10 cellular contexts compared by ENCODE assay signal in the genomic region with DNA sequence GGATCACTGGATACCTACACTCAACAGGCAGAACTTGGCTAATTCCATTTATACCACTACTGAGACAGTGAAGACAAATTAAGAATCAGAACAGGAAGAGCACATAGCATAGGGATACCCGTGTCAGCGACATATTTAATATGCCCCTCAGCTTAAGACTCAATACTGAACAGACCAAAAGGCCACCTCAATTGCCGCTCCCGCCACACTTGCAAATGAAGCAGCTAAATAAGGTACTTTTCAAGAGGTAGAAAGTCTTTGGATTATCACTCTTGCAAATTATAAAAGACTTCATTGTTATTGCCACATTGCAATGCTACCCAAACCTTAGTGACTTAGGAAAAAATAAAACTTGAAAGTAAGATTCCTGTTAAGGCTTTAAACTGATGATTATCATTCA. TPM values are rescaled to one million over a fixed set of nuclear protein-coding genes. Genes with fewer than 3 reads are reported as not detected.
DNase-seq lines count a peak whose midpoint lies in the region; ATAC-seq and TF ChIP-seq lines count a peak whose summit lies in the region.
"Had no signal": no experiment of that assay in that cellular context is flagged by ENCODE, and none has a peak within 500 bp of the region (broad histone marks: within the 10 kb centered on the region; RNA-seq: fewer than 3 reads in every experiment).

No MANE protein-coding gene starts in this region.

- peaks cover 37% of the 10 kb centered on the region for H3K36me3 Mint-ChIP-seq in progenitor cell of endocrine pancreas (ENCODE audit: insufficient read depth)

- peak overlapping the region; percentile 92 for H3K27ac Mint-ChIP-seq in progenitor cell of endocrine pancreas

- H3K4me3 Mint-ChIP-seq in progenitor cell of endocrine pancreas (ENCODE audit: low read depth): peak overlapping the region; percentile 99

- POLR2A ChIA-PET in PC-9 (lab: Charles Lee; ENCODE audit: unreplicated experiment): no interaction called here

- H3K27me3 Mint-ChIP-seq in progenitor cell of endocrine pancreas: no peaks in the 10 kb centered on the region

- H3K4me2 ChIP-seq in DND-41 (ENCODE audit: insufficient read depth, low read length) (peak overlapping the region; percentile 95), PC-9 (peak overlapping the region; percentile 97)

- H3K4me1 Mint-ChIP-seq in progenitor cell of endocrine pancreas (ENCODE audit: low read depth): peaks cover 26% of the 10 kb centered on the region

- H3K9me2 ChIP-seq in PC-9 (ENCODE audit: insufficient read depth): no peaks in the 10 kb centered on the region

- H3K27ac ChIP-seq in DND-41 (ENCODE audit: low read length) (no peak overlapping the region), PC-9 (peak overlapping the region; percentile 4; the same call in 1 of the 2 replicates), caudate nucleus (ENCODE audit: low read depth, low read length) (no peak overlapping the region)

- H3K27me3 ChIP-seq in DND-41 (ENCODE audit: insufficient read depth, low read length, poor library complexity): no peaks in the 10 kb centered on the region
- no peaks in the 10 kb centered on the region for H3K27me3 ChIP-seq in PC-9 (ENCODE audit: insufficient read depth, low read depth)
- H3K27me3 ChIP-seq: testis had no signal

- peaks cover 77% of the 10 kb centered on the region for H3K36me3 ChIP-seq in DND-41 (ENCODE audit: insufficient read depth, low read length)
- H3K36me3 ChIP-seq in PC-9 (ENCODE audit: low read depth): peaks cover 67% of the 10 kb centered on the region

- H3F3A ChIP-seq in PC-9 (ENCODE audit: insufficient read depth, low read depth): peaks cover 45% of the 10 kb centered on the region

- no peaks in the 10 kb centered on the region for H3K9me3 Mint-ChIP-seq in progenitor cell of endocrine pancreas (ENCODE audit: low read depth)

- H3K9me3 ChIP-seq in DND-41 (ENCODE audit: insufficient read depth, low read length, severe bottlenecking) (no peaks in the 10 kb centered on the region), PC-9 (ENCODE audit: insufficient read depth, low read depth) (no peaks in the 10 kb centered on the region)
- H3K9me3 ChIP-seq: testis had no signal

- no TSS peak for BruUV-seq in PC-9 (replicated peaks; lab: Mats Ljungman, UMichigan)

- H4K20me1 ChIP-seq in DND-41 (ENCODE audit: insufficient read depth, low read length): peaks cover 63% of the 10 kb centered on the region
- H4K20me1 ChIP-seq in PC-9 (ENCODE audit: insufficient read depth): peaks cover 73% of the 10 kb centered on the region

- intact Hi-C loops in PC-9 (cut with micrococcal nuclease; ENCODE audit: unreplicated experiment): loop anchor here (10.0 kb wide), 3 partner anchors 152 to 448 kb away; partner anchors contain the start of genes CBY1, FAM227A, GTPBP1 and JOSD1

- H3K4me3 ChIP-seq in DND-41 (ENCODE audit: low read depth in 1 of 2, low read length in 2 of 2) (peak overlapping the region in 1 of 2 experiments; percentile 75; a peak in 1 of 4 replicates), PC-9 (peak overlapping the region; percentile 99), epithelial cell of esophagus (ENCODE audit: low read length) (peak overlapping the region; percentile 83)
- H3K4me3 ChIP-seq: testis had no signal

- H3K79me2 ChIP-seq in DND-41 (ENCODE audit: insufficient read depth, low read length) (peaks cover 84% of the 10 kb centered on the region), PC-9 (ENCODE audit: low read depth) (peaks cover 80% of the 10 kb centered on the region)

- CTCF ChIA-PET in PC-9 (lab: Charles Lee): no interaction called here

- no peak overlapping the region for H3K9ac ChIP-seq in DND-41 (ENCODE audit: low read depth, low read length)

- H2AFZ ChIP-seq in DND-41 (ENCODE audit: low read depth, low read length): no peak overlapping the region
- H2AFZ ChIP-seq in PC-9: no peak overlapping the region

- DNase-seq in DND-41 (no peak), PC-9 (peak in 1 of 2 experiments; percentile 28), epithelial cell of esophagus (ENCODE audit: low read depth) (no peak), progenitor cell of endocrine pancreas (ENCODE audit: low spot score, unreplicated experiment) (no peak), caudate nucleus (lab: John Stamatoyannopoulos, UW) (no peak), amniotic stem cell (lab: John Stamatoyannopoulos, UW) (no peak), medulla oblongata (ENCODE audit: extremely low spot score) (no peak), COR-L47 (lab: John Stamatoyannopoulos, UW) (no peak)
- DNase-seq: midbrain, testis had no signal

- no peak for ATAC-seq in DND-41 (ENCODE audit: insufficient read depth, low read depth)

- peaks cover 60% of the 10 kb centered on the region for H3K4me1 ChIP-seq in DND-41 (ENCODE audit: insufficient read depth, low read length)
- H3K4me1 ChIP-seq in PC-9 (replicated peaks; ENCODE audit: insufficient read depth): peaks cover 32% of the 10 kb centered on the region

- no peak for TF ChIP-seq CTCF in DND-41 (IDR thresholded peaks at IDR 0.05; ENCODE audit: borderline replicate concordance, extremely low read depth, low read length, poor library complexity, severe bottlenecking)
- TF ChIP-seq CTCF in PC-9 (conservative IDR thresholded peaks at IDR 0.05): no peak
- no peak for TF ChIP-seq CTCF in epithelial cell of esophagus (IDR thresholded peaks at IDR 0.05; ENCODE audit: insufficient read depth, low read depth, low read length, missing control alignments)
- TF ChIP-seq CTCF in progenitor cell of endocrine pancreas (IDR thresholded peaks at IDR 0.05; ENCODE audit: unreplicated experiment): no peak

RNA-seq across cellular contexts. Expression of gene DDX17, which starts 3.1 kb away (rescaled TPM):
- 511 and 648 TPM in 2 replicates for total RNA-seq in PC-9 (2021)
- total RNA-seq in progenitor cell of endocrine pancreas: 625 and 651 TPM in 2 replicates

RNA-seq across cellular contexts. Expression of gene KDELR3, which starts 35.1 kb away (rescaled TPM):
- total RNA-seq in PC-9 (2021) (15.5 and 18.9 TPM in 2 replicates), progenitor cell of endocrine pancreas (5.7 and 6.3 TPM in 2 replicates)

RNA-seq across cellular contexts. Expression of gene KCNJ4, which starts 48.0 kb away (rescaled TPM):
- total RNA-seq in PC-9 (2021) (0.18 and 0.22 TPM in 2 replicates), progenitor cell of endocrine pancreas (1.7 and 2.2 TPM in 2 replicates)
